In genomic region chr1:86774305-86775304, GRCh38 we compare ENCODE assay signal across 8 cellular contexts.
DNase-seq lines count a peak whose midpoint lies in the region; ATAC-seq and TF ChIP-seq lines count a peak whose summit lies in the region.

No MANE protein-coding gene starts in this region.

- H4K20me1 ChIP-seq in osteoblast (ENCODE audit: insufficient read depth, low read length): no peaks in the 10 kb centered on the region

- H3K27me3 ChIP-seq in CD4-positive, CD25-positive, alpha-beta regulatory T cell (ENCODE audit: control insufficient read depth, insufficient read depth, low read length): no peaks in the 10 kb centered on the region
- H3K27me3 ChIP-seq in osteoblast (ENCODE audit: insufficient read depth, low read length): no peaks in the 10 kb centered on the region

- H3K79me2 ChIP-seq in osteoblast (ENCODE audit: insufficient read depth, low read length): no peaks in the 10 kb centered on the region

- DNase-seq in CD4-positive, CD25-positive, alpha-beta regulatory T cell: peak in 1 of 3 donors; percentile 66
- DNase-seq in NCI-H524 (lab: John Stamatoyannopoulos, UW) (peak; percentile 90 to 97), fibroblast of villous mesenchyme (ENCODE audit: low read depth) (peak; percentile 90), osteoblast (ENCODE audit: insufficient read length, low spot score, missing footprints) (peak; percentile 84), type B pancreatic cell (ENCODE audit: extremely low spot score, unreplicated experiment) (no peak)
- peak; percentile 64 for DNase-seq in activated CD8-positive, alpha-beta memory T cell treated with anti-CD3 and anti-CD28 coated beads for 24 hours

- H3K36me3 ChIP-seq in CD4-positive, CD25-positive, alpha-beta regulatory T cell (ENCODE audit: control insufficient read depth, insufficient read depth, low read length): no peaks in the 10 kb centered on the region
- H3K36me3 ChIP-seq in osteoblast (ENCODE audit: insufficient read depth, low read length): no peaks in the 10 kb centered on the region

- H3K9me3 Mint-ChIP-seq in CD4-positive, CD25-positive, alpha-beta regulatory T cell: peaks cover 0 to 2% (median 0%) of the 10 kb centered on the region in 7 donors
- no peaks in the 10 kb centered on the region for H3K9me3 Mint-ChIP-seq in type B pancreatic cell

- peak overlapping the region; percentile 77 for H3K4me2 ChIP-seq in osteoblast (ENCODE audit: insufficient read depth, low read length)

- no peak overlapping the region for H3K4me3 Mint-ChIP-seq in CD4-positive, CD25-positive, alpha-beta regulatory T cell
- H3K4me3 Mint-ChIP-seq in type B pancreatic cell: peak overlapping the region; percentile 44

- H3K27me3 Mint-ChIP-seq in CD4-positive, CD25-positive, alpha-beta regulatory T cell: no peaks in the 10 kb centered on the region
- H3K27me3 Mint-ChIP-seq in type B pancreatic cell: peaks cover 17% of the 10 kb centered on the region

- H3K27ac ChIP-seq in CD4-positive, CD25-positive, alpha-beta regulatory T cell (ENCODE audit: insufficient read depth, low read length, poor library complexity, severe bottlenecking): no peak overlapping the region
- peak overlapping the region; percentile 75 for H3K27ac ChIP-seq in osteoblast (ENCODE audit: low read depth, low read length)

- ATAC-seq in CD4-positive, CD25-positive, alpha-beta regulatory T cell (ENCODE audit: low read depth in 2 of 2): peak; percentile 62 to 68
- peak; percentile 92 for ATAC-seq in GM19351 (IDR thresholded peaks at IDR 0.05; ENCODE audit: unreplicated experiment)
- ATAC-seq in HG03439 (IDR thresholded peaks at IDR 0.05; ENCODE audit: unreplicated experiment): peak; percentile 96

- no peaks in the 10 kb centered on the region for H3K36me3 Mint-ChIP-seq in CD4-positive, CD25-positive, alpha-beta regulatory T cell
- H3K36me3 Mint-ChIP-seq in type B pancreatic cell: no peaks in the 10 kb centered on the region

- TF ChIP-seq CTCF in fibroblast of villous mesenchyme (IDR thresholded peaks at IDR 0.05; ENCODE audit: insufficient read depth, low read depth, low read length) (no peak), osteoblast (IDR thresholded peaks at IDR 0.05; ENCODE audit: extremely low read depth, low read depth, low read length) (no peak), type B pancreatic cell (conservative IDR thresholded peaks at IDR 0.05) (no peak)

- H2AFZ ChIP-seq in osteoblast (ENCODE audit: low read length): no peak overlapping the region

- H3K4me1 ChIP-seq in CD4-positive, CD25-positive, alpha-beta regulatory T cell (ENCODE audit: control insufficient read depth, insufficient read depth, low read length, poor library complexity, severe bottlenecking): no peaks in the 10 kb centered on the region
- peaks cover 51% of the 10 kb centered on the region for H3K4me1 ChIP-seq in osteoblast (ENCODE audit: insufficient read depth, low read length)

- peaks cover 0 to 9% (median 4%) of the 10 kb centered on the region in 4 donors for H3K4me1 Mint-ChIP-seq in CD4-positive, CD25-positive, alpha-beta regulatory T cell
- H3K4me1 Mint-ChIP-seq in type B pancreatic cell (ENCODE audit: unreplicated experiment): peaks cover 25% of the 10 kb centered on the region

- H3K9me3 ChIP-seq in CD4-positive, CD25-positive, alpha-beta regulatory T cell (ENCODE audit: control insufficient read depth in 2 of 2, low read length in 2 of 2): no peaks in the 10 kb centered on the region
- no peaks in the 10 kb centered on the region for H3K9me3 ChIP-seq in osteoblast (ENCODE audit: low read depth, low read length)

- H3K4me3 ChIP-seq in CD4-positive, CD25-positive, alpha-beta regulatory T cell (ENCODE audit: low read depth, low read length): no peak overlapping the region
- H3K4me3 ChIP-seq in fibroblast of villous mesenchyme (ENCODE audit: low read depth, low read length) (peak overlapping the region; percentile 5), osteoblast (ENCODE audit: insufficient read depth, low read length) (peak overlapping the region; percentile 43)

- H3K27ac Mint-ChIP-seq in CD4-positive, CD25-positive, alpha-beta regulatory T cell: peak overlapping the region in 1 of 3 donors; percentile 33
- peak overlapping the region; percentile 33 for H3K27ac Mint-ChIP-seq in type B pancreatic cell
